ENCODE assay signal across 18 cellular contexts in the genomic region with DNA sequence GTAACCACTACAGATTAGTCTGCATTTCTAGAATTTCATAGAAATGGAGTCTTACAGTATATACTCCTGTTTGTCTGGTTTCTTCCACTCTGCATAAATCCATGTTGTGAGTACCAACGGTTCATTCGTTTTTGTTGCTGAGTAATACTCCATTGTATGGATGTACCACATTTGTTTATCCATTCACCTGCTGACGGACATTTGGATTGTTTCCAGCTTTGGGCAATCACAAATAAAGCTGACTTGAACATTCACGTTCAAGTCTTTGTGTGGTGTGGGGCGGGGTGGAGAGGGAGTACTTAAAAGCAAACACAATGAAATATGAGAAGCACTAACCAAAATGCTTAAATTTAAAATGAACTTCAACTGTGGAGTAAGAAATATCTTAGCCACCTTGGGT. TPM values are rescaled to one million over a fixed set of nuclear protein-coding genes. Genes with fewer than 3 reads are reported as not detected.
A peak's percentile ranks its signal among the peaks of the same experiment; 100 is the strongest.
DNase-seq lines count a peak whose midpoint lies in the region; TF ChIP-seq lines count a peak whose summit lies in the region.
"Had no signal": no experiment of that assay in that cellular context is flagged by ENCODE, and none has a peak within 500 bp of the region (broad histone marks: within the 10 kb centered on the region; RNA-seq: fewer than 3 reads in every experiment).

No MANE protein-coding gene starts in this region.

- DNase-seq in COLO668 (lab: John Stamatoyannopoulos, UW; ENCODE audit: unreplicated experiment), result peak; percentile 65
- peak; percentile 4 for DNase-seq in NCI-H1105 (lab: John Stamatoyannopoulos, UW)
- no peak for DNase-seq in stomach
- DNase-seq in glomerular visceral epithelial cell (ENCODE audit: extremely low spot score), result no peak
- DNase-seq in activated T-helper 1 cell treated with anti-CD3 and anti-CD28 coated beads, Interleukin-12 subunit alpha, Interleukin-12 subunit beta, Interleukin-2, Interleukin-4 antibody, amounts not matched to agents 30 ng/mL and 10 ng/mL and 1 ng/mL, durations not matched to agents 14 hours and 24 hours and 36 hours (ENCODE audit: low spot score), result no peak
- DNase-seq: activated CD4-positive, alpha-beta T cell treated with anti-CD3 and anti-CD28 coated beads, Interleukin-2, amount 10 ng/mL, durations not matched to agents 24 days and 14 days; activated CD8-positive, alpha-beta memory T cell treated with anti-CD3 and anti-CD28 coated beads, Interleukin-2, amount 10 ng/mL, durations not matched to agents 7 days and 5 days; activated naive CD8-positive, alpha-beta T cell treated with anti-CD3 and anti-CD28 coated beads for 36 hours; CD4-positive, alpha-beta T cell; DND-41; effector CD4-positive, alpha-beta T cell; NCI-H524; nucleus accumbens; OCI-M1; stimulated activated CD4-positive, alpha-beta T cell treated with anti-CD3 and anti-CD28 coated beads, Interleukin-4, amount 100 ng/mL, for 24 hours had no signal

- TF ChIP-seq EP300 in stomach (IDR thresholded peaks at IDR 0.05), result no peak

- no peak overlapping the region for H3K4me3 ChIP-seq in stomach

- peaks cover 0 to 6% (median 0%) of the 10 kb centered on the region in 4 donors for H3K36me3 ChIP-seq in stomach

- no peak for TF ChIP-seq CTCF in VCaP (conservative IDR thresholded peaks at IDR 0.05)
- no peak for TF ChIP-seq CTCF in stomach (IDR thresholded peaks at IDR 0.05)

- peaks cover 3% of the 10 kb centered on the region for H3K36me3 Mint-ChIP-seq in activated T-helper 1 cell treated with anti-CD3 and anti-CD28 coated beads, Interleukin-12 subunit alpha, Interleukin-12 subunit beta, Interleukin-2, Interleukin-4 antibody, amounts not matched to agents 30 ng/mL and 10 ng/mL and 1 ng/mL, durations not matched to agents 14 hours and 24 hours and 36 hours (ENCODE audit: low read depth)
- H3K36me3 Mint-ChIP-seq: activated CD8-positive, alpha-beta memory T cell treated with anti-CD3 and anti-CD28 coated beads, Interleukin-2, amount 10 ng/mL, durations not matched to agents 7 days and 5 days; activated naive CD8-positive, alpha-beta T cell treated with anti-CD3 and anti-CD28 coated beads for 36 hours had no signal

- no peak overlapping the region for H3K4me3 Mint-ChIP-seq in activated T-helper 1 cell treated with anti-CD3 and anti-CD28 coated beads, Interleukin-12 subunit alpha, Interleukin-12 subunit beta, Interleukin-2, Interleukin-4 antibody, amounts not matched to agents 30 ng/mL and 10 ng/mL and 1 ng/mL, durations not matched to agents 14 hours and 24 hours and 36 hours
- H3K4me3 Mint-ChIP-seq: activated CD4-positive, alpha-beta T cell treated with anti-CD3 and anti-CD28 coated beads, Interleukin-2, amount 10 ng/mL, durations not matched to agents 24 days and 14 days; activated CD8-positive, alpha-beta memory T cell treated with anti-CD3 and anti-CD28 coated beads, Interleukin-2, amount 10 ng/mL, durations not matched to agents 7 days and 5 days; activated naive CD8-positive, alpha-beta T cell treated with anti-CD3 and anti-CD28 coated beads for 36 hours; activated T-helper 17 cell treated with anti-CD3 and anti-CD28 coated beads, Interleukin-2, amount 50 U/mL, for 72 hours; CD4-positive, alpha-beta T cell; T-helper 1 cell treated with Interleukin-12 subunit alpha and Interleukin-12 subunit beta and Interleukin-4 antibody, amounts not matched to agents 30 μg/mL and 1 μg/mL, for 36 hours had no signal

- no peaks in the 10 kb centered on the region for H3K9me3 Mint-ChIP-seq in activated T-helper 1 cell treated with anti-CD3 and anti-CD28 coated beads, Interleukin-12 subunit alpha, Interleukin-12 subunit beta, Interleukin-2, Interleukin-4 antibody, amounts not matched to agents 30 ng/mL and 10 ng/mL and 1 ng/mL, durations not matched to agents 14 hours and 24 hours and 36 hours
- H3K9me3 Mint-ChIP-seq: activated CD4-positive, alpha-beta T cell treated with anti-CD3 and anti-CD28 coated beads, Interleukin-2, amount 10 ng/mL, durations not matched to agents 24 days and 14 days; activated naive CD8-positive, alpha-beta T cell treated with anti-CD3 and anti-CD28 coated beads for 36 hours; activated T-helper 17 cell treated with anti-CD3 and anti-CD28 coated beads, Interleukin-2, amount 50 U/mL, for 72 hours; CD4-positive, alpha-beta T cell; T-helper 1 cell treated with Interleukin-12 subunit alpha and Interleukin-12 subunit beta and Interleukin-4 antibody, amounts not matched to agents 30 μg/mL and 1 μg/mL, for 36 hours had no signal

- H3K4me1 ChIP-seq in stomach, result peaks cover 7 to 29% (median 15%) of the 10 kb centered on the region in 4 donors

- H3K27me3 Mint-ChIP-seq in activated T-helper 1 cell treated with anti-CD3 and anti-CD28 coated beads, Interleukin-12 subunit alpha, Interleukin-12 subunit beta, Interleukin-2, Interleukin-4 antibody, amounts not matched to agents 30 ng/mL and 10 ng/mL and 1 ng/mL, durations not matched to agents 14 hours and 24 hours and 36 hours (ENCODE audit: insufficient read depth), result no peaks in the 10 kb centered on the region
- H3K27me3 Mint-ChIP-seq: activated CD4-positive, alpha-beta T cell treated with anti-CD3 and anti-CD28 coated beads, Interleukin-2, amount 10 ng/mL, durations not matched to agents 24 days and 14 days; activated CD8-positive, alpha-beta memory T cell treated with anti-CD3 and anti-CD28 coated beads, Interleukin-2, amount 10 ng/mL, durations not matched to agents 7 days and 5 days; activated naive CD8-positive, alpha-beta T cell treated with anti-CD3 and anti-CD28 coated beads for 36 hours; activated T-helper 17 cell treated with anti-CD3 and anti-CD28 coated beads, Interleukin-2, amount 50 U/mL, for 72 hours; CD4-positive, alpha-beta T cell had no signal

- no peaks in the 10 kb centered on the region for H3K27me3 ChIP-seq in stomach

- no peak overlapping the region for H3K27ac Mint-ChIP-seq in activated T-helper 1 cell treated with anti-CD3 and anti-CD28 coated beads, Interleukin-12 subunit alpha, Interleukin-12 subunit beta, Interleukin-2, Interleukin-4 antibody, amounts not matched to agents 30 ng/mL and 10 ng/mL and 1 ng/mL, durations not matched to agents 14 hours and 24 hours and 36 hours
- H3K27ac Mint-ChIP-seq: activated CD4-positive, alpha-beta T cell treated with anti-CD3 and anti-CD28 coated beads, Interleukin-2, amount 10 ng/mL, durations not matched to agents 24 days and 14 days; activated CD8-positive, alpha-beta memory T cell treated with anti-CD3 and anti-CD28 coated beads, Interleukin-2, amount 10 ng/mL, durations not matched to agents 7 days and 5 days; activated naive CD8-positive, alpha-beta T cell treated with anti-CD3 and anti-CD28 coated beads for 36 hours; activated T-helper 17 cell treated with anti-CD3 and anti-CD28 coated beads, Interleukin-2, amount 50 U/mL, for 72 hours; CD4-positive, alpha-beta T cell; T-helper 1 cell treated with Interleukin-12 subunit alpha and Interleukin-12 subunit beta and Interleukin-4 antibody, amounts not matched to agents 30 μg/mL and 1 μg/mL, for 36 hours had no signal

- intact Hi-C loops in stomach (cut with DNase I; ENCODE audit: low total_unique reads), result no loop called here
- intact Hi-C loops in activated T-helper 1 cell treated with anti-CD3 and anti-CD28 coated beads, Interleukin-12 subunit alpha, Interleukin-12 subunit beta, Interleukin-2, Interleukin-4 antibody, amounts not matched to agents 30 ng/mL and 10 ng/mL and 1 ng/mL, durations not matched to agents 14 hours and 24 hours and 36 hours (cut with micrococcal nuclease), result no loop called here

- no peaks in the 10 kb centered on the region for H3K9me3 ChIP-seq in stomach

- H3K27ac ChIP-seq in VCaP (0 out of 2 replicates have a peak overlapping the region, but pooled peaks have one; percentile 5), stomach (no peak overlapping the region)

- H3K4me1 Mint-ChIP-seq in activated T-helper 1 cell treated with anti-CD3 and anti-CD28 coated beads, Interleukin-12 subunit alpha, Interleukin-12 subunit beta, Interleukin-2, Interleukin-4 antibody, amounts not matched to agents 30 ng/mL and 10 ng/mL and 1 ng/mL, durations not matched to agents 14 hours and 24 hours and 36 hours (ENCODE audit: low read depth), result peaks cover 9% of the 10 kb centered on the region

- no peak for TF ChIP-seq POLR2A in stomach (IDR thresholded peaks at IDR 0.05)

- 62 to 74% (median 65%) methylated on average over 5 of the region's 5 CpGs for WGBS in stomach, 5 donors

RNA-seq across cellular contexts. Expression of gene HECTD4, which starts 7.1 kb away (rescaled TPM):
- total RNA-seq in stomach, result 100 to 1,000 TPM in 1 of 5 donors, 10 to 100 TPM in 4; 56.7 to 375 (median 89.5) TPM
- polyA plus RNA-seq in stomach, result 10 to 100 TPM in 1 of 3 donors, 1 to 10 TPM in 2; 3.2 to 11.0 (median 7.9) TPM
- total RNA-seq in activated T-helper 1 cell treated with anti-CD3 and anti-CD28 coated beads, Interleukin-12 subunit alpha, Interleukin-12 subunit beta, Interleukin-2, Interleukin-4 antibody, amounts not matched to agents 30 ng/mL and 10 ng/mL and 1 ng/mL, durations not matched to agents 14 hours and 24 hours and 36 hours, result 32.3 and 36.9 TPM in 2 replicates

RNA-seq across cellular contexts. Expression of gene RPL6, which starts 34.3 kb away (rescaled TPM):
- 1,000 to 10,000 TPM in 2 of 5 donors, 100 to 1,000 TPM in 3; 479 to 1,135 (median 807) TPM for total RNA-seq in stomach
- polyA plus RNA-seq in stomach, result 1,000 to 10,000 TPM; 2,600 to 3,271 (median 2,737) TPM
- 1,690 and 1,698 TPM in 2 replicates for total RNA-seq in activated T-helper 1 cell treated with anti-CD3 and anti-CD28 coated beads, Interleukin-12 subunit alpha, Interleukin-12 subunit beta, Interleukin-2, Interleukin-4 antibody, amounts not matched to agents 30 ng/mL and 10 ng/mL and 1 ng/mL, durations not matched to agents 14 hours and 24 hours and 36 hours

RNA-seq across cellular contexts. Expression of gene PTPN11, which starts 43.6 kb away (rescaled TPM):
- total RNA-seq in stomach, result 100 to 1,000 TPM in 2 of 5 donors, 10 to 100 TPM in 3; 16.3 to 114 (median 100.0) TPM
- 10 to 100 TPM; 17.4 to 69.5 (median 65.4) TPM for polyA plus RNA-seq in stomach
- total RNA-seq in activated T-helper 1 cell treated with anti-CD3 and anti-CD28 coated beads, Interleukin-12 subunit alpha, Interleukin-12 subunit beta, Interleukin-2, Interleukin-4 antibody, amounts not matched to agents 30 ng/mL and 10 ng/mL and 1 ng/mL, durations not matched to agents 14 hours and 24 hours and 36 hours, result 163 TPM in 2 replicates

Comparison
In these comparisons a context has a peak if more than half of its experiments do, and no peak if none do; other contexts are left out.
1. DNase-seq: peak in COLO668 (single experiment) and NCI-H1105 (single experiment); none in stomach (single experiment), glomerular visceral epithelial cell (single experiment) and activated T-helper 1 cell treated with anti-CD3 and anti-CD28 coated beads, Interleukin-12 subunit alpha, Interleukin-12 subunit beta, Interleukin-2, Interleukin-4 antibody, amounts not matched to agents 30 ng/mL and 10 ng/mL and 1 ng/mL, durations not matched to agents 14 hours and 24 hours and 36 hours (single experiment).